ENCODE assay signal across 1 cellular context in the genomic region with DNA sequence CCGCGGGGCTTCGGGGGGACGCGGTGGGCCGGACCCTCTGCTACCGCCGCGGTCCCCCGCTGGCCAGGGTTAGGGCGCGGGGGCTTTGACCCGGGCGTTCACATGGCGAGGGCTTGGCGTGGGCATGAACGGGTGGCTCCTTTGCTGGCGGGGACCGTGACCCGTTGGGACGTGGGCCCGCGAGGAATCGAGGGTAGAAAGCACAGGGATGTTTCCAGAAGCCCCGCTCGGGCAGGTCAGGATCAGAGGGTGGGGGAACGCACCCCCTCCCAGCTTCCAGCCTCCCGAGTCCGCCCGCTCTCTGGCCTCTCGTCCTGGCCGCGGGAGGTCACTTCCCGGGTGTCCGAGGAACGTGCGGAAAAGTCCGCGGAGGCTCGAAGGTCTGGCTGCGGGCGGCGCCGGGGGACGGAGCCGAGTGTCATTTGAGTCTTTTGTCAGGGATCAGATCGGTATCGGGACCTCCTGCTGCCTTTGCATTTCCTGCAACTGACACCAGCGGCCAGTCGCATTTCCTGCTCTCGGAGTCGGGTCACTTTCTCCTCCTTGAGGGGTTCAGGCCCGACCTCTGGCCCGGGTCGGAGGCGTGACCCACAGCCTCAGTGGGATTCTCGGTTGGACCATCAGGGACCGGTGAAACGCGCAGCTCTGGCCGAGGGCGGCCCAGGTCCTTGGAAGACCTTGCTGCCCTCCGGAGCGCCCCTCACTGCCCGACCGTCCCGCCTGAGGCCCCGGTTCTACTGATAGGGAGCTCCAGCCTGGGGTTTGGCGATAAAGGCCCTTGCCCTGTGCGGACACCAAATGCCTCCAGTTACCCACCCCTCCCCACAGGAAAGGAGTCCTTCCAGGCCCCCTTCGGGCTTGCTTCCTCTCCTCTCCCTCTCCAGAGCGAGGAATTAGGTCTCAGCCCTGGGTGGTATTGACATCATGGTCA.
TF ChIP-seq lines count a peak whose summit lies in the region.

No MANE protein-coding gene starts in this region.

TF ChIP-seq in HepG2, 621 proteins besides CTCF, POLR2A, EP300 and RAD21 (continued from another document):
- TF ChIP-seq, protein P1, sequence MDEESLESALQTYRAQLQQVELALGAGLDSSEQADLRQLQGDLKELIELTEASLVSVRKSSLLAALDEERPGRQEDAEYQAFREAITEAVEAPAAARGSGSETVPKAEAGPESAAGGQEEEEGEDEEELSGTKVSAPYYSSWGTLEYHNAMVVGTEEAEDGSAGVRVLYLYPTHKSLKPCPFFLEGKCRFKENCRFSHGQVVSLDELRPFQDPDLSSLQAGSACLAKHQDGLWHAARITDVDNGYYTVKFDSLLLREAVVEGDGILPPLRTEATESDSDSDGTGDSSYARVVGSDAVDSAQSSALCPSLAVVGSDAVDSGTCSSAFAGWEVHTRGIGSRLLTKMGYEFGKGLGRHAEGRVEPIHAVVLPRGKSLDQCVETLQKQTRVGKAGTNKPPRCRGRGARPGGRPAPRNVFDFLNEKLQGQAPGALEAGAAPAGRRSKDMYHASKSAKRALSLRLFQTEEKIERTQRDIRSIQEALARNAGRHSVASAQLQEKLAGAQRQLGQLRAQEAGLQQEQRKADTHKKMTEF (CRISPR knock-in tag; IDR thresholded peaks at IDR 0.05): peak; percentile 39; the same call in 1 of the 2 replicates
- TF ChIP-seq NFYB (CRISPR knock-in tag; IDR thresholded peaks at IDR 0.05) (no peak), HNRNPLL (IDR thresholded peaks at IDR 0.05; ENCODE audit: low read depth, low read length, poor library complexity, severe bottlenecking) (peak; percentile 21), ZFP41 (CRISPR knock-in tag; IDR thresholded peaks at IDR 0.05; ENCODE audit: borderline replicate concordance) (no peak), ARID2 (CRISPR knock-in tag; IDR thresholded peaks at IDR 0.05; ENCODE audit: borderline replicate concordance) (peak; percentile 61; the same call in 1 of the 2 replicates), PRDM15 (CRISPR knock-in tag; IDR thresholded peaks at IDR 0.05) (no peak)
TF ChIP-seq in HepG2: peak in this region for 50.
